In genomic region chr20:38299963-38300362, GRCh38 we compare ENCODE assay signal across 1 cellular context.
TF ChIP-seq lines count a peak whose summit lies in the region.

No MANE protein-coding gene starts in this region.

TF ChIP-seq in SK-N-SH treated with all-trans-retinoic acid at 6 μM for 48 hours, 23 proteins besides CTCF, POLR2A, EP300 and RAD21 (continued from another document):
- TF ChIP-seq CSRNP3 (CRISPR knock-in tag; IDR thresholded peaks at IDR 0.05) (no peak), ZFP3 (CRISPR knock-in tag; IDR thresholded peaks at IDR 0.05) (no peak), PPARA (CRISPR knock-in tag; IDR thresholded peaks at IDR 0.05; ENCODE audit: borderline replicate concordance) (no peak)
